In the genomic region with DNA sequence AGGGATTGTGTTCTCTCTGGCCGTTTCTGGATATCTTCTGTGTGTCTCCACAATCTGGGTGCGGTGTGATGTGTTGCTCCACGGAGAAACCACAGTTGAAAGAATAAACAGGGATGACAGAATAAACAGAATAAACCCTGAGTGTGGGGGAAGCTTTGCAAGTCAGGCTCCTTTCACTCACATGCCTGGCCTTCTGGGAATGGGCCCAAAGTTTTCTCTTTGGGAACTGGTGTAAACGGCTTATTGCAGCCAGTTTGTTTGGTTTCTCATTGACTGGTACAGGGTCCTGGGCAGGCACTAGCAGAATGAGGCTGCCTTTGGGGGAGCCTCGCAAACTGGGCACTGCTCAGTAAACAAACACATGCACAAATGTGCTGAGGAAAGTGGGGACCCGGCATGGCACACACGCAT, we compare ENCODE assay signal across 13 cellular contexts.
A peak's percentile ranks its signal among the peaks of the same experiment; 100 is the strongest.
DNase-seq lines count a peak whose midpoint lies in the region; TF ChIP-seq lines count a peak whose summit lies in the region.
"Had no signal": no experiment of that assay in that cellular context is flagged by ENCODE, and none has a peak within 500 bp of the region (broad histone marks: within the 10 kb centered on the region; RNA-seq: fewer than 3 reads in every experiment).

No MANE protein-coding gene starts in this region.

- no peak overlapping the region for H3K56ac ChIP-seq in mesendoderm (ENCODE audit: low read length)

- WGBS in hepatocyte (ENCODE audit: low lambda C conversion rate, missing lambda C conversion rate) = 46% methylated on average over 7 of the region's 7 CpGs
- WGBS in mesendoderm (ENCODE audit: extremely low coverage, insufficient coverage, low lambda C conversion rate) = no CpG with 5 or more reads among the region's 7 CpGs

- DNase-seq in C1 segment of cervical spinal cord (lab: John Stamatoyannopoulos, UW) = peak in 10 of 14 donors; percentile 16 to 71 (median 46)
- DNase-seq in amniotic epithelial cell (ENCODE audit: low read depth) = peak; percentile 96
- DNase-seq in hepatocyte (ENCODE audit: low spot score) = no peak
- DNase-seq in occipital lobe (lab: John Stamatoyannopoulos, UW) = peak; percentile 33
- DNase-seq in HPDE6-E6E7 (ENCODE audit: extremely low spot score) = no peak
- no peak for DNase-seq in activated naive CD4-positive, alpha-beta T cell treated with anti-CD3 and anti-CD28 coated beads, Interleukin-2, amount 50 U/mL, for 16 hours
- DNase-seq in mesendoderm = no peak
- no peak for DNase-seq in ascending aorta (ENCODE audit: low spot score in 2 of 2)
- DNase-seq: activated CD8-positive, alpha-beta memory T cell treated with anti-CD3 and anti-CD28 coated beads, Interleukin-2, amount 50 U/mL, for 48 hours; effector CD4-positive, alpha-beta T cell; left colon; NCI-H187; ovary had no signal

- H3K79me2 ChIP-seq in hepatocyte (no peaks in the 10 kb centered on the region), mesendoderm (ENCODE audit: control insufficient read depth, insufficient read depth, low read length) (no peaks in the 10 kb centered on the region)

- H3K9me2 ChIP-seq in hepatocyte (replicated peaks; ENCODE audit: insufficient read depth) = no peaks in the 10 kb centered on the region

- peak overlapping the region; percentile 56 for H3K27ac ChIP-seq in hepatocyte
- no peak overlapping the region for H3K27ac ChIP-seq in mesendoderm (ENCODE audit: low read depth, low read length)
- no peak overlapping the region for H3K27ac ChIP-seq in ascending aorta
- H3K27ac ChIP-seq: ovary had no signal

- H3K79me1 ChIP-seq in mesendoderm (ENCODE audit: low read length) = no peaks in the 10 kb centered on the region

- H3K9me3 ChIP-seq in hepatocyte (ENCODE audit: low read depth) (no peaks in the 10 kb centered on the region), ascending aorta (no peaks in the 10 kb centered on the region)
- H3K9me3 ChIP-seq: ovary had no signal

- peak overlapping the region; percentile 9 for H3K4me2 ChIP-seq in hepatocyte
- no peak overlapping the region for H3K4me2 ChIP-seq in mesendoderm (ENCODE audit: low read length)

- no peak overlapping the region for H2AK5ac ChIP-seq in mesendoderm (ENCODE audit: low read length)

- H2BK15ac ChIP-seq in mesendoderm (replicated peaks; ENCODE audit: low read depth) = no peak overlapping the region

- H3K23ac ChIP-seq in mesendoderm (ENCODE audit: low read length) = no peak overlapping the region

- H2BK120ac ChIP-seq in mesendoderm (ENCODE audit: low read depth, low read length) = no peak overlapping the region

- H3K9ac ChIP-seq in mesendoderm (ENCODE audit: low read length) = no peak overlapping the region

- no peak overlapping the region for H2AFZ ChIP-seq in hepatocyte

- H3K27me3 ChIP-seq in hepatocyte (no peaks in the 10 kb centered on the region), mesendoderm (ENCODE audit: insufficient read depth, low read length, poor library complexity) (no peaks in the 10 kb centered on the region), ascending aorta (no peaks in the 10 kb centered on the region)
- H3K27me3 ChIP-seq: ovary had no signal

- no peak overlapping the region for H3K18ac ChIP-seq in mesendoderm (ENCODE audit: low read length)

- no peak overlapping the region for H3K4ac ChIP-seq in mesendoderm (ENCODE audit: low read depth, low read length)

- H3K4me1 ChIP-seq in hepatocyte (ENCODE audit: insufficient read depth) (peaks cover 70% of the 10 kb centered on the region), mesendoderm (ENCODE audit: control insufficient read depth, low read depth, low read length) (no peaks in the 10 kb centered on the region), ascending aorta (peaks cover 0 to 4% of the 10 kb centered on the region in 2 donors)

- no peak overlapping the region for H4K5ac ChIP-seq in mesendoderm (ENCODE audit: low read length)

- H2BK5ac ChIP-seq in mesendoderm (ENCODE audit: low read length) = no peak overlapping the region

- H3K36me3 ChIP-seq in hepatocyte (replicated peaks; ENCODE audit: insufficient read depth, low read depth) (no peaks in the 10 kb centered on the region), mesendoderm (ENCODE audit: control insufficient read depth, insufficient read depth, low read length) (no peaks in the 10 kb centered on the region), ascending aorta (no peaks in the 10 kb centered on the region)
- H3K36me3 ChIP-seq: ovary had no signal

- H4K8ac ChIP-seq in mesendoderm (ENCODE audit: low read depth, low read length) = no peak overlapping the region

- intact Hi-C loops in ascending aorta (cut with DNase I) = no loop called here

- TF ChIP-seq CTCF in hepatocyte (IDR thresholded peaks at IDR 0.05; ENCODE audit: poor library complexity) (no peak), ascending aorta (IDR thresholded peaks at IDR 0.05) (no peak)

- no peaks in the 10 kb centered on the region for H4K20me1 ChIP-seq in hepatocyte (ENCODE audit: insufficient read depth, poor library complexity, severe bottlenecking)

- H3K4me3 ChIP-seq in hepatocyte = no peak overlapping the region
- H3K4me3 ChIP-seq in mesendoderm (ENCODE audit: low read length) = no peak overlapping the region
- no peak overlapping the region for H3K4me3 ChIP-seq in ascending aorta
- H3K4me3 ChIP-seq: ovary had no signal

Comparison
In these comparisons a context has a peak if more than half of its experiments do, and no peak if none do; other contexts are left out.
1. DNase-seq: peak in C1 segment of cervical spinal cord (10 of 14), amniotic epithelial cell (single experiment) and occipital lobe (single experiment); none in hepatocyte (single experiment), HPDE6-E6E7 (single experiment), activated naive CD4-positive, alpha-beta T cell treated with anti-CD3 and anti-CD28 coated beads, Interleukin-2, amount 50 U/mL, for 16 hours (single experiment), mesendoderm (single experiment) and ascending aorta (0 of 2).